Comparison of ENCODE assay signal across 11 cellular contexts in genomic region chr15:47756872-47757271, GRCh38. TPM values are rescaled to one million over a fixed set of nuclear protein-coding genes. Genes with fewer than 3 reads are reported as not detected.
DNase-seq lines count a peak whose midpoint lies in the region; ATAC-seq and TF ChIP-seq lines count a peak whose summit lies in the region.
"Had no signal": no experiment of that assay in that cellular context is flagged by ENCODE, and none has a peak within 500 bp of the region (broad histone marks: within the 10 kb centered on the region; RNA-seq: fewer than 3 reads in every experiment).

No MANE protein-coding gene starts in this region.

- H3F3A ChIP-seq in GM23248 (ENCODE audit: insufficient read depth), result no peaks in the 10 kb centered on the region

- H3K27ac ChIP-seq in GM23248 (no peak overlapping the region; the same call in 1 of the 2 replicates), RWPE1 (peak overlapping the region; percentile 55)
- H3K27ac ChIP-seq: spleen, stomach had no signal

- no peak overlapping the region for H3K4me3 ChIP-seq in GM23248
- H3K4me3 ChIP-seq: spleen, stomach had no signal

- no peaks in the 10 kb centered on the region for H3K27me3 ChIP-seq in GM23248 (replicated peaks; ENCODE audit: insufficient read depth)
- H3K27me3 ChIP-seq: spleen, stomach had no signal

- no peaks in the 10 kb centered on the region for H3K9me2 ChIP-seq in GM23248 (ENCODE audit: insufficient read depth)

- H3K9ac ChIP-seq in GM23248, result no peak overlapping the region

- H3K9me3 ChIP-seq in GM23248 (ENCODE audit: low read depth), result peaks cover 3% of the 10 kb centered on the region

- TF ChIP-seq CTCF in RWPE1 (conservative IDR thresholded peaks at IDR 0.05; ENCODE audit: low read depth), result no peak

- peak; percentile 92 for DNase-seq in GM23248
- DNase-seq in RWPE1 (ENCODE audit: low spot score), result peak; percentile 92
- DNase-seq in fibroblast of the conjunctiva (ENCODE audit: low read depth), result peak; percentile 65
- DNase-seq in pulmonary artery endothelial cell (ENCODE audit: low read depth, low spot score), result peak; percentile 47
- DNase-seq in activated effector memory CD4-positive, alpha-beta T cell treated with Interleukin-2 at 50 U/mL for 16 hours, result no peak
- DNase-seq in stimulated activated CD4-positive, alpha-beta T cell treated with anti-CD3 and anti-CD28 coated beads, Interleukin-15, amount 100 ng/mL, for 24 hours, result no peak
- no peak for DNase-seq in NCI-H2029 treated with DMSO at 0.1 percent for 48 hours (lab: John Stamatoyannopoulos, UW)
- DNase-seq: NCI-H1092, spleen, stomach had no signal

- CTCF ChIA-PET in RWPE1 (lab: Yijun Ruan, JAX), result no interaction called here

- no peaks in the 10 kb centered on the region for H3K79me2 ChIP-seq in GM23248 (ENCODE audit: insufficient read depth)

- no peaks in the 10 kb centered on the region for H4K20me1 ChIP-seq in GM23248 (ENCODE audit: insufficient read depth)

- peaks cover 11% of the 10 kb centered on the region for H3K4me1 ChIP-seq in GM23248 (ENCODE audit: insufficient read depth)
- H3K4me1 ChIP-seq: spleen had no signal

- WGBS in GM23248 (ENCODE audit: low coverage in 1 of 2, low lambda C conversion rate in 2 of 2, missing lambda C conversion rate in 2 of 2), 2 experiments, result 16 to 17% methylated on average over 2 of the region's 2 CpGs

- peak overlapping the region; percentile 18 for H3K4me2 ChIP-seq in GM23248 (ENCODE audit: unreplicated experiment)

- no peaks in the 10 kb centered on the region for H3K36me3 ChIP-seq in GM23248 (ENCODE audit: low read depth)

- ATAC-seq in HG02885 (IDR thresholded peaks at IDR 0.05; ENCODE audit: poor library complexity, unreplicated experiment), result no peak

- in situ Hi-C loops in GM23248 (cut with MboI), result no loop called here

- POLR2A ChIA-PET in RWPE1 (lab: Yijun Ruan, JAX; ENCODE audit: low non-redundant PET), result no interaction called here

- peak overlapping the region; percentile 22; the same call in 1 of the 2 replicates for H2AFZ ChIP-seq in GM23248

RNA-seq across cellular contexts. Expression of gene SEMA6D, which starts 39.6 kb away (rescaled TPM):
- total RNA-seq in GM23248 (2014; rRNA removed; shearing (Covaris generic)), result 1.4 TPM in 2 replicates
- polyA plus RNA-seq in GM23248 (2016; fragmentation: Nextera tagmentation; extraction: Ambion mirVana), result 0.86 and 1.1 TPM in 2 replicates
- total RNA-seq in pulmonary artery endothelial cell, result 5.9 and 10.2 TPM in 2 replicates

Comparison
In these comparisons a context has a peak if more than half of its experiments do, and no peak if none do; other contexts are left out.
1. DNase-seq: peak in GM23248 (single experiment), RWPE1 (single experiment), fibroblast of the conjunctiva (single experiment) and pulmonary artery endothelial cell (single experiment); none in activated effector memory CD4-positive, alpha-beta T cell treated with Interleukin-2 at 50 U/mL for 16 hours (single experiment), stimulated activated CD4-positive, alpha-beta T cell treated with anti-CD3 and anti-CD28 coated beads, Interleukin-15, amount 100 ng/mL, for 24 hours (single experiment) and NCI-H2029 treated with DMSO at 0.1 percent for 48 hours (single experiment).